ENCODE assay signal across 11 cellular contexts in the genomic region with DNA sequence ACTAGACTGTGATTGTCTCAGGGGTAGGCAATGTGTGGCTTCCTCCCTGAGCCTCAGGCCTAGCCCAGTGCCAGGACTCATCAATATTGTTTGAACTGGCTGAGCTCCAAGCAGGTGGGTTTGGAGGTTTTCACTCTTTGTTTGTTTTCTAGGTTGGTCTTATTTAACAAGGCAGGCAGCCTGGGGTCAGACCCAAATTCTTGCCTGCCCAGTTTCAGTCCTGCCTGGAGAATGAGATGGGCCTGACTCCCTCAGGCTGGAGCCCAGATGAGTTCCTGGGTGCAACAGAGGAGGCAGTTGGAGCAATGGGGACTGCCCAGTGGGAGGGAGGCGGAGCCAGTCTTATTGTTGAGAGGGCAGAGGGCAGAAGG. TPM values are rescaled to one million over a fixed set of nuclear protein-coding genes. Genes with fewer than 3 reads are reported as not detected.
DNase-seq lines count a peak whose midpoint lies in the region; ATAC-seq and TF ChIP-seq lines count a peak whose summit lies in the region.
"Had no signal": no experiment of that assay in that cellular context is flagged by ENCODE, and none has a peak within 500 bp of the region (broad histone marks: within the 10 kb centered on the region; RNA-seq: fewer than 3 reads in every experiment).

No MANE protein-coding gene starts in this region.

- no peak overlapping the region for H3K23ac ChIP-seq in mesenchymal stem cell (ENCODE audit: low read length in 2 of 2)

- no peak overlapping the region for H2BK5ac ChIP-seq in mesenchymal stem cell (ENCODE audit: low read depth, low read length, poor library complexity, severe bottlenecking)

- no peak for ATAC-seq in GM21619 (IDR thresholded peaks at IDR 0.05; ENCODE audit: unreplicated experiment)

- H3K4me2 ChIP-seq in mesenchymal stem cell (ENCODE audit: low read length, poor library complexity, severe bottlenecking), result no peak overlapping the region

- no peak overlapping the region for H2AK5ac ChIP-seq in mesenchymal stem cell (ENCODE audit: low read length, severe bottlenecking)

- peak overlapping the region in 1 of 2 experiments; percentile 87 for H3K18ac ChIP-seq in mesenchymal stem cell (ENCODE audit: low read depth in 1 of 2, low read length in 2 of 2)

- H3K4me1 ChIP-seq in mesenchymal stem cell (ENCODE audit: control insufficient read depth, insufficient read depth, low read depth, low read length), result peaks cover 12% of the 10 kb centered on the region

- peak overlapping the region; percentile 49 to 78 for H2BK12ac ChIP-seq in mesenchymal stem cell (ENCODE audit: low read length in 2 of 2)

- H2BK120ac ChIP-seq in mesenchymal stem cell (ENCODE audit: low read depth, low read length), result no peak overlapping the region

- 100% methylated on average over 1 of the region's 1 CpG for WGBS in mesenchymal stem cell

- no peak overlapping the region for H3K4me3 ChIP-seq in mesenchymal stem cell (ENCODE audit: insufficient read depth in 1 of 2, low read depth in 1 of 2, low read length in 2 of 2)

- peak overlapping the region; percentile 95 for H4K91ac ChIP-seq in mesenchymal stem cell (ENCODE audit: low read length)

- H3K36me3 ChIP-seq in mesenchymal stem cell (ENCODE audit: control insufficient read depth in 1 of 2, insufficient read depth in 2 of 2, low read depth in 1 of 2, low read length in 2 of 2), result no peaks in the 10 kb centered on the region

- peak overlapping the region; percentile 0 to 64 for H3K4ac ChIP-seq in mesenchymal stem cell (ENCODE audit: low read depth in 1 of 2, low read length in 2 of 2)

- no peak overlapping the region for H3K9ac ChIP-seq in mesenchymal stem cell (ENCODE audit: low read length)

- no peak overlapping the region for H3K14ac ChIP-seq in mesenchymal stem cell (ENCODE audit: low read length in 2 of 2)

- no peak for TF ChIP-seq CTCF in C4-2B (conservative IDR thresholded peaks at IDR 0.05)

- DNase-seq in NCI-H1105 treated with DMSO at 0.1 percent for 48 hours (lab: John Stamatoyannopoulos, UW) (peak; percentile 97), SHP77 treated with DMSO at 0.1 percent for 48 hours (lab: John Stamatoyannopoulos, UW) (peak; percentile 95), mesenchymal stem cell (no peak), middle frontal gyrus (ENCODE audit: extremely low spot score, low spot score) (no peak)
- no peak for DNase-seq in activated T-cell treated with anti-CD3 and anti-CD28 coated beads, Interleukin-2, amount 50 U/mL, for 1 hour
- DNase-seq in stimulated activated naive CD4-positive, alpha-beta T cell (lab: John Stamatoyannopoulos, UW), result no peak
- DNase-seq: activated T-cell treated with anti-CD3 and anti-CD28 coated beads, Interleukin-2, amount 50 U/mL, for 48 hours; KG1; T-cell had no signal

- peak overlapping the region; percentile 86 for H4K8ac ChIP-seq in mesenchymal stem cell (ENCODE audit: low read length)

- peaks cover 16 to 54% of the 10 kb centered on the region in 2 experiments for H3K27me3 ChIP-seq in mesenchymal stem cell (ENCODE audit: control insufficient read depth in 1 of 2, insufficient read depth in 1 of 2, low read length in 2 of 2)

- H3K27ac ChIP-seq in C4-2B (peak overlapping the region; percentile 99), mesenchymal stem cell (ENCODE audit: low read length, poor library complexity, severe bottlenecking) (no peak overlapping the region)

- H2AFZ ChIP-seq in mesenchymal stem cell (ENCODE audit: low read depth, low read length), result peak overlapping the region; percentile 36

- no peaks in the 10 kb centered on the region for H3K79me1 ChIP-seq in mesenchymal stem cell (replicated peaks; ENCODE audit: low read length, poor library complexity, severe bottlenecking)

- H2BK15ac ChIP-seq in mesenchymal stem cell (ENCODE audit: low read depth, poor library complexity, severe bottlenecking), result peak overlapping the region; percentile 92

- H3K9me3 ChIP-seq in mesenchymal stem cell (ENCODE audit: control insufficient read depth, low read length), result no peaks in the 10 kb centered on the region

RNA-seq across cellular contexts. Expression of a gene that starts 28.3 kb away (rescaled TPM):
- polyA plus RNA-seq in mesenchymal stem cell (2013, experiment 1 of 2), result 235 TPM
- polyA plus RNA-seq in mesenchymal stem cell (2013, experiment 2 of 2), result 235 TPM

Comparison
In these comparisons a context has a peak if more than half of its experiments do, and no peak if none do; other contexts are left out.
1. DNase-seq: peak in NCI-H1105 treated with DMSO at 0.1 percent for 48 hours (single experiment) and SHP77 treated with DMSO at 0.1 percent for 48 hours (single experiment); none in mesenchymal stem cell (single experiment), activated T-cell treated with anti-CD3 and anti-CD28 coated beads, Interleukin-2, amount 50 U/mL, for 1 hour (single experiment), middle frontal gyrus (single experiment) and stimulated activated naive CD4-positive, alpha-beta T cell (0 of 6).